In the genomic region with DNA sequence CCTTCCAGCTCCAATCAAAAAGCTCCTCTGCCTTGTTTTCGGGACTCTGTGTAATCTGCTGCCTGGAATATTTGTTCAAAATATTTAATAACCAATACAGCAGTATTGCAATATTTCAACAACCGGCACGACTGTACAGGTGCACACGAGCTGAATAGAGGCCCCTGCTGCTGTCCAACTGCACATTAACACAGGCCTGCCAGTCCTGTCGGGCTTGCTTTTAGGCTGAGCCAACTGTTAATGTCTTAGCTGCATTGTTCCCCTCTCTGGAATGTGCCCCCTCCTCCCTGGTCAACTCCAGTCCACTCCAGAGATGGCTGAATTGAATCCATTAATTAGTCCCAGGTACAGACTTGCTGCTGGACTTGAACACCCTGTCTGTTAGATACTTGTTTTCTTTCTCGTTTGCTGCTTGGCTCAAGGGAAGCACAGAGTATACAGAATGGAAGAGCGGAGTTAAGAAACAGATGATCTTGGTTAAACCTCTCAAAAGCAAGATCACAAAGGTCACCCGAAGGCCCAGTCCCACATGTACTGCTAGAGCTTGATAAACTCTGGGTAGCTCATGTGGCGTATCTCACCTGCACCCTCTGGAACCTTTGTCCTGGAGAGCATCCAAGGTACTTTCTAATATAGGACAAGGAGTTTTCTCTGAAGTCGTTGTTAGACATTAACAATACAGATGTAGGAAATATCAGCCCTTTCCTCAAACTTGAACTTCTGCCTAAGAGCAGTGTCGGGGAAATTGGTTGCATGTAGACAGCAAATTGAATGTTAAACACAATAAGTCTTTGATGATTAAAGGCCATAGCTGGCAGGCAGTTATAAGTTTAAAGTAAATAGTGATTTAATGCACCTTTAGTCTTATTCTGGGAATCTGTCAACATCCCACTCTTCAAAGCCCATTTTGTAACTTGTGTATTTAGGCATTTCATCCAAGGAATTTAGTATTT, we compare ENCODE assay signal across 1 cellular context.
TF ChIP-seq lines count a peak whose summit lies in the region.

No MANE protein-coding gene starts in this region.

TF ChIP-seq in H1, 55 proteins besides CTCF, POLR2A, EP300 and RAD21:
- no peak for TF ChIP-seq EGR1 (IDR thresholded peaks at IDR 0.05; ENCODE audit: borderline replicate concordance, low read depth, low read length)
- TF ChIP-seq TEAD4 (IDR thresholded peaks at IDR 0.05; ENCODE audit: low read depth, low read length), result 0 out of 2 replicates have a peak, but pooled peaks have one; percentile 27
- no peak for TF ChIP-seq FOSL1 (IDR thresholded peaks at IDR 0.05; ENCODE audit: insufficient read depth, low read depth, low read length)
